ENCODE assay signal across 8 cellular contexts in genomic region chr15:101652098-101652782, GRCh38. TPM values are rescaled to one million over a fixed set of nuclear protein-coding genes. Genes with fewer than 3 reads are reported as not detected.
DNase-seq lines count a peak whose midpoint lies in the region; ATAC-seq, FAIRE-seq and TF ChIP-seq lines count a peak whose summit lies in the region.

Gene TM2D3, minus strand, starts transcription at chr15:101652381. Its CDS starts 20 bp downstream, at chr15:101652361.

- TF ChIP-seq POLR2A in HepG2 (IDR thresholded peaks at IDR 0.05; ENCODE audit: insufficient read depth in 1 of 2, low read depth in 2 of 2, low read length in 2 of 2), result peak; percentile 82 to 94

- H3K27ac ChIP-seq in BLaER1 treated with 17β-estradiol and CSF1 and Interleukin-3, amounts not matched to agents 10 nM and 100 nM, result peak within 1 kb of the TSS; percentile 92 to 97 (median 95)
- H3K27ac ChIP-seq in HepG2 (ENCODE audit: extremely low read length, insufficient read depth, low read length), result peak within 1 kb of the TSS; percentile 80

- H3K9me3 Mint-ChIP-seq in activated CD4-positive, alpha-beta T cell treated with anti-CD3 and anti-CD28 coated beads, Interleukin-2, amount 10 ng/mL, durations not matched to agents 7 days and 5 days, result no peaks in the 10 kb centered on the region

- no TSS peak for BruUV-seq in HepG2 (replicated peaks; lab: Mats Ljungman, UMichigan)

- POLR2A ChIA-PET in activated CD4-positive, alpha-beta T cell treated with anti-CD3 and anti-CD28 coated beads, Interleukin-2, amount 10 ng/mL, durations not matched to agents 7 days and 5 days (lab: Charles Lee), result interaction anchor here (0.8 kb wide), 1 partner anchor 72 kb away, joined by 3 read pairs; the partner anchor contains the start of gene TARS3
- POLR2A ChIA-PET in HepG2 (lab: Yijun Ruan, JAX), result interaction anchor here (0.8 kb wide), 1 partner anchor 213 kb away, joined by 3 read pairs; no protein-coding TSS in a partner anchor

- H3K27me3 ChIP-seq in BLaER1 treated with 17β-estradiol and CSF1 and Interleukin-3, amounts not matched to agents 10 nM and 100 nM, result no peaks in the 10 kb centered on the region
- no peaks in the 10 kb centered on the region; a peak in 1 of 5 replicates for H3K27me3 ChIP-seq in HepG2 (ENCODE audit: control insufficient read depth in 1 of 2, insufficient read depth in 2 of 2, low read length in 2 of 2)

- H3K27ac Mint-ChIP-seq in activated CD4-positive, alpha-beta T cell treated with anti-CD3 and anti-CD28 coated beads, Interleukin-2, amount 10 ng/mL, durations not matched to agents 7 days and 5 days, result peak within 1 kb of the TSS; percentile 97

- peaks cover 0 to 41% (median 18%) of the 10 kb centered on the region in 11 experiments; a peak in 12 of 22 replicates for H4K20me1 ChIP-seq in BLaER1 treated with 17β-estradiol and CSF1 and Interleukin-3, amounts not matched to agents 10 nM and 100 nM
- no peaks in the 10 kb centered on the region; the same call in 1 of the 2 replicates for H4K20me1 ChIP-seq in HepG2 (ENCODE audit: insufficient read depth, low read length)

- H3K4me2 ChIP-seq in BLaER1 treated with 17β-estradiol and CSF1 and Interleukin-3, amounts not matched to agents 10 nM and 100 nM, result peak within 1 kb of the TSS; percentile 91 to 100 (median 97)
- peak within 1 kb of the TSS; percentile 90 for H3K4me2 ChIP-seq in HepG2 (ENCODE audit: low read depth, low read length)

- intact Hi-C loops in HepG2 (cut with micrococcal nuclease; ENCODE audit: unreplicated experiment), result loop anchor here (2.0 to 5.0 kb wide), 3 partner anchors 73 to 360 kb away; partner anchors contain the start of gene TARS3

- peak; percentile 91 for ATAC-seq in HG03460 (IDR thresholded peaks at IDR 0.05; ENCODE audit: unreplicated experiment)
- peak; percentile 95 for ATAC-seq in HepG2

- TF ChIP-seq EP300 in HepG2 (IDR thresholded peaks at IDR 0.05; ENCODE audit: low read depth in 2 of 2, low read length in 2 of 2), result peak in 1 of 2 experiments; percentile 13; a peak in 1 of 4 replicates
- 0 out of 2 replicates have a peak, but pooled peaks have one; percentile 19 for TF ChIP-seq EP300 in HepG2 (CRISPR knock-in tag; IDR thresholded peaks at IDR 0.05; ENCODE audit: borderline replicate concordance)

- H3K36me3 ChIP-seq in BLaER1 treated with 17β-estradiol and CSF1 and Interleukin-3, amounts not matched to agents 10 nM and 100 nM, result peaks cover 22 to 32% (median 26%) of the 10 kb centered on the region in 11 experiments; a peak in 21 of 22 replicates
- H3K36me3 ChIP-seq in HepG2 (replicated peaks in 1 of 2; ENCODE audit: control insufficient read depth in 1 of 2, insufficient read depth in 2 of 2, low read length in 2 of 2), result peaks cover 2 to 14% of the 10 kb centered on the region in 2 experiments

- no peaks in the 10 kb centered on the region for H3K9me3 ChIP-seq in BLaER1 treated with 17β-estradiol and CSF1 and Interleukin-3, amounts not matched to agents 10 nM and 100 nM (replicated peaks in 1 of 11)
- H3K9me3 ChIP-seq in HepG2 (ENCODE audit: low read length), result no peaks in the 10 kb centered on the region

- H3K27me3 Mint-ChIP-seq in activated CD4-positive, alpha-beta T cell treated with anti-CD3 and anti-CD28 coated beads, Interleukin-2, amount 10 ng/mL, durations not matched to agents 7 days and 5 days, result no peaks in the 10 kb centered on the region

- peak; percentile 91 for TF ChIP-seq CTCF in HepG2 (CRISPR knock-in tag; IDR thresholded peaks at IDR 0.05)

- TF ChIP-seq RAD21 in HepG2 (CRISPR knock-in tag; IDR thresholded peaks at IDR 0.05), result peak; percentile 88

- peak; percentile 76 for DNase-seq in GM19240 (ENCODE audit: insufficient read length, low spot score)
- DNase-seq in NCI-H526 treated with DMSO at 0.1 percent for 48 hours (lab: John Stamatoyannopoulos, UW), result peak; percentile 77
- DNase-seq in activated CD4-positive, alpha-beta T cell treated with anti-CD3 and anti-CD28 coated beads, Interleukin-2, amount 10 ng/mL, durations not matched to agents 7 days and 5 days, result peak; percentile 92
- DNase-seq in dedifferentiated amniotic fluid mesenchymal stem cell (ENCODE audit: extremely low spot score), result peak; percentile 92
- peak; percentile 80 for DNase-seq in HepG2 (ENCODE audit: low spot score)
- DNase-seq in stimulated activated CD4-positive, alpha-beta T cell treated with anti-CD3 and anti-CD28 coated beads, Interleukin-4, amount 100 ng/mL, for 1 hour, result peak; percentile 97

- FAIRE-seq in HepG2 (lab: Jason Lieb, UNC), result peak; percentile 68

- H3K4me1 ChIP-seq in BLaER1 treated with 17β-estradiol and CSF1 and Interleukin-3, amounts not matched to agents 10 nM and 100 nM, result peaks cover 41 to 47% (median 46%) of the 10 kb centered on the region in 10 experiments
- peaks cover 35% of the 10 kb centered on the region for H3K4me1 ChIP-seq in HepG2 (ENCODE audit: insufficient read depth, low read length)

- peaks cover 43% of the 10 kb centered on the region for H3K79me2 ChIP-seq in HepG2 (ENCODE audit: insufficient read depth, low read length)

- peak within 1 kb of the TSS; percentile 92 for H3K4me3 Mint-ChIP-seq in activated CD4-positive, alpha-beta T cell treated with anti-CD3 and anti-CD28 coated beads, Interleukin-2, amount 10 ng/mL, durations not matched to agents 7 days and 5 days

- peaks cover 22% of the 10 kb centered on the region for H3K36me3 Mint-ChIP-seq in activated CD4-positive, alpha-beta T cell treated with anti-CD3 and anti-CD28 coated beads, Interleukin-2, amount 10 ng/mL, durations not matched to agents 7 days and 5 days (ENCODE audit: low read depth)

- H3K9ac ChIP-seq in BLaER1 treated with 17β-estradiol and CSF1 and Interleukin-3, amounts not matched to agents 10 nM and 100 nM, result peak within 1 kb of the TSS; percentile 90 to 97 (median 94)
- peak within 1 kb of the TSS; percentile 81 for H3K9ac ChIP-seq in HepG2 (ENCODE audit: insufficient read depth, low read depth, low read length)

- in situ Hi-C loops in HepG2 (cut with HindIII; ENCODE audit: extremely low pct_ligation_motif_present, low pct_unique_long_range_greater_than_20kb), result loop anchor here (5.0 kb wide), 1 partner anchor 365 kb away; no protein-coding TSS in a partner anchor

- H3K4me3 ChIP-seq in BLaER1 treated with 17β-estradiol and CSF1 and Interleukin-3, amounts not matched to agents 10 nM and 100 nM, result peak within 1 kb of the TSS; percentile 71 to 84 (median 80)
- peak within 1 kb of the TSS; percentile 72 to 91 (median 80) for H3K4me3 ChIP-seq in HepG2 (replicated peaks in 1 of 3; ENCODE audit: insufficient read depth in 1 of 3, low read depth in 2 of 3, low read length in 3 of 3)

- CTCF ChIA-PET in activated CD4-positive, alpha-beta T cell treated with anti-CD3 and anti-CD28 coated beads, Interleukin-2, amount 10 ng/mL, durations not matched to agents 7 days and 5 days (lab: Charles Lee), result interaction anchor here (0.7 to 1.0 kb wide), 5 partner anchors 8 to 354 kb away, joined by 3 to 5 read pairs (median 3); no protein-coding TSS in a partner anchor
- CTCF ChIA-PET in HepG2 (lab: Yijun Ruan, JAX; ENCODE audit: low intra/inter-chr PET ratio, low total read pairs), result no interaction called here

- no peak within 1 kb of the TSS for H2AFZ ChIP-seq in HepG2 (ENCODE audit: low read length)

- 1% methylated on average over 36 of the region's 75 CpGs for WGBS in HepG2 (ENCODE audit: low lambda C conversion rate)

- peaks cover 40% of the 10 kb centered on the region for H3K4me1 Mint-ChIP-seq in activated CD4-positive, alpha-beta T cell treated with anti-CD3 and anti-CD28 coated beads, Interleukin-2, amount 10 ng/mL, durations not matched to agents 7 days and 5 days

TF ChIP-seq in HepG2, 621 proteins besides CTCF, POLR2A, EP300 and RAD21 (continues in another document):
- peak; percentile 73 for TF ChIP-seq ERF (CRISPR knock-in tag; IDR thresholded peaks at IDR 0.05)
- TF ChIP-seq ZBTB14 (CRISPR knock-in tag; IDR thresholded peaks at IDR 0.05), result peak; percentile 29; the same call in 1 of the 2 replicates
- TF ChIP-seq HMG20B (CRISPR knock-in tag; conservative IDR thresholded peaks at IDR 0.05), result no peak
- TF ChIP-seq NFYC (CRISPR knock-in tag; IDR thresholded peaks at IDR 0.05), result 0 out of 2 replicates have a peak, but pooled peaks have one; percentile 26
- TF ChIP-seq TCF7L2 (IDR thresholded peaks at IDR 0.05; ENCODE audit: low read depth, low read length), result no peak

RNA-seq across cellular contexts. Expression of gene TM2D3, which starts in this region (rescaled TPM):
- total RNA-seq in activated CD4-positive, alpha-beta T cell treated with anti-CD3 and anti-CD28 coated beads, Interleukin-2, amount 10 ng/mL, durations not matched to agents 7 days and 5 days, result 10 to 100 TPM; 43.5 to 54.8 TPM
- 17.8 and 31.1 TPM in 2 replicates for total RNA-seq in HepG2 (2016; rRNA removed; fragmentation: Illumina TruSeq; extraction: Trizol)
- total RNA-seq in HepG2 (2016; cell fraction: cytosol; rRNA removed; fragmentation: Illumina TruSeq; extraction: Trizol; ENCODE audit: low read depth), result 8.6 and 9.5 TPM in 2 replicates
- 21.0 and 33.6 TPM in 2 replicates for total RNA-seq in HepG2 (2016; cell fraction: insoluble cytoplasmic fraction; rRNA removed; fragmentation: Illumina TruSeq; extraction: Trizol)
- 14.2 and 16.6 TPM in 2 replicates for total RNA-seq in HepG2 (2016; cell fraction: membrane; rRNA removed; fragmentation: Illumina TruSeq; extraction: Trizol)
- total RNA-seq in HepG2 (2016; cell fraction: nucleus; rRNA removed; fragmentation: Illumina TruSeq; extraction: Trizol), result 36.0 and 40.5 TPM in 2 replicates
- polyA plus RNA-seq in HepG2 (2011; rRNA removed), result 70.6 and 72.7 TPM in 2 replicates
- polyA plus RNA-seq in HepG2 (2011; cell fraction: cytosol; rRNA removed), result 57.2 and 64.0 TPM in 2 replicates
- 46.5 and 49.1 TPM in 2 replicates for polyA plus RNA-seq in HepG2 (2011; cell fraction: nucleus; rRNA removed)
- 54.2 and 56.1 TPM in 2 replicates for polyA plus RNA-seq in HepG2 (2012)
- polyA plus RNA-seq in HepG2 (2016; cell fraction: cytosol; fragmentation: Illumina TruSeq; extraction: Trizol; ENCODE audit: low read depth), result 3.8 TPM in 2 replicates
- 18.7 and 22.3 TPM in 2 replicates for polyA plus RNA-seq in HepG2 (2016; cell fraction: insoluble cytoplasmic fraction; fragmentation: Illumina TruSeq; extraction: Trizol; ENCODE audit: low read depth)
- polyA plus RNA-seq in HepG2 (2016; cell fraction: membrane; fragmentation: Illumina TruSeq; extraction: Trizol; ENCODE audit: low read depth), result 5.8 and 6.3 TPM in 2 replicates
- polyA plus RNA-seq in HepG2 (2016; cell fraction: nucleus; fragmentation: Illumina TruSeq; extraction: Trizol; ENCODE audit: insufficient read depth, low read depth), result 52.3 and 55.0 TPM in 2 replicates
- polyA minus RNA-seq in HepG2 (2011; rRNA and poly(A)+ RNA removed; ENCODE audit: low replicate concordance), result 48.9 and 62.2 TPM in 2 replicates
- polyA minus RNA-seq in HepG2 (2011; cell fraction: cytosol; rRNA and poly(A)+ RNA removed), result 32.5 and 41.6 TPM in 2 replicates
- 114 and 124 TPM in 2 replicates for polyA minus RNA-seq in HepG2 (2011; cell fraction: nucleus; rRNA and poly(A)+ RNA removed)

Comparison
In these comparisons a context has a peak if more than half of its experiments do, and no peak if none do; other contexts are left out.
1. Peak in every context shown above with its lines: DNase-seq, ATAC-seq, H3K4me3 ChIP-seq and H3K27ac ChIP-seq.